In genomic region chr6:137777299-137778075, GRCh38 we compare ENCODE assay signal across 24 cellular contexts.
DNase-seq lines count a peak whose midpoint lies in the region; ATAC-seq, FAIRE-seq and TF ChIP-seq lines count a peak whose summit lies in the region.
"Had no signal": no experiment of that assay in that cellular context is flagged by ENCODE, and none has a peak within 500 bp of the region (broad histone marks: within the 10 kb centered on the region; RNA-seq: fewer than 3 reads in every experiment).

No MANE protein-coding gene starts in this region.

- peaks cover 8% of the 10 kb centered on the region for H3K4me1 Mint-ChIP-seq in astrocyte (ENCODE audit: low read depth, unreplicated experiment)
- H3K4me1 Mint-ChIP-seq: activated naive CD4-positive, alpha-beta T cell treated with anti-CD3 and anti-CD28 coated beads, Interleukin-2, amount 10 ng/mL, durations not matched to agents 7 days and 5 days; immature natural killer cell had no signal

- no peaks in the 10 kb centered on the region for H3K9me3 Mint-ChIP-seq in astrocyte (ENCODE audit: unreplicated experiment)
- H3K9me3 Mint-ChIP-seq: activated naive CD4-positive, alpha-beta T cell treated with anti-CD3 and anti-CD28 coated beads, Interleukin-2, amount 10 ng/mL, durations not matched to agents 7 days and 5 days; activated T-helper 1 cell treated with anti-CD3 and anti-CD28 coated beads, Interleukin-12 subunit alpha, Interleukin-12 subunit beta, Interleukin-2, Interleukin-4 antibody, amounts not matched to agents 30 ng/mL and 10 ng/mL and 1 ng/mL, durations not matched to agents 14 hours and 24 hours and 36 hours; CD4-positive, CD25-positive, alpha-beta regulatory T cell; immature natural killer cell; stimulated activated memory B cell treated with anti-CD40 and anti-IgM and Interleukin-4, amounts not matched to agents 10 μg/mL and 1 μg/mL and 100 μg/mL, for 72 hours had no signal

- no peaks in the 10 kb centered on the region for H3K36me3 ChIP-seq in astrocyte (ENCODE audit: insufficient read depth, low read length)
- no peaks in the 10 kb centered on the region for H3K36me3 ChIP-seq in muscle layer of colon (ENCODE audit: insufficient read depth, low read length)
- H3K36me3 ChIP-seq in breast epithelium, result no peaks in the 10 kb centered on the region
- H3K36me3 ChIP-seq: thoracic aorta had no signal

- H3K4me3 Mint-ChIP-seq in astrocyte (ENCODE audit: unreplicated experiment), result no peak overlapping the region
- H3K4me3 Mint-ChIP-seq: activated naive CD4-positive, alpha-beta T cell treated with anti-CD3 and anti-CD28 coated beads, Interleukin-2, amount 10 ng/mL, durations not matched to agents 7 days and 5 days; activated T-helper 1 cell treated with anti-CD3 and anti-CD28 coated beads, Interleukin-12 subunit alpha, Interleukin-12 subunit beta, Interleukin-2, Interleukin-4 antibody, amounts not matched to agents 30 ng/mL and 10 ng/mL and 1 ng/mL, durations not matched to agents 14 hours and 24 hours and 36 hours; CD4-positive, CD25-positive, alpha-beta regulatory T cell; immature natural killer cell; stimulated activated memory B cell treated with anti-CD40 and anti-IgM and Interleukin-4, amounts not matched to agents 10 μg/mL and 1 μg/mL and 100 μg/mL, for 72 hours had no signal

- no peak for FAIRE-seq in astrocyte (lab: Jason Lieb, UNC)
- FAIRE-seq: D721Med, GM12892 had no signal

- H3K9me3 ChIP-seq in astrocyte (ENCODE audit: insufficient read depth, low read depth, low read length) (no peaks in the 10 kb centered on the region), muscle layer of colon (ENCODE audit: low read length) (no peaks in the 10 kb centered on the region), breast epithelium (no peaks in the 10 kb centered on the region), right cardiac atrium (ENCODE audit: control insufficient read depth, low read length) (no peaks in the 10 kb centered on the region)
- H3K9me3 ChIP-seq: mucosa of descending colon, thoracic aorta had no signal

- 52% methylated on average over 6 of the region's 6 CpGs for WGBS in right cardiac atrium

- H3K36me3 Mint-ChIP-seq in astrocyte (ENCODE audit: low read depth, unreplicated experiment), result no peaks in the 10 kb centered on the region
- H3K36me3 Mint-ChIP-seq: activated naive CD4-positive, alpha-beta T cell treated with anti-CD3 and anti-CD28 coated beads, Interleukin-2, amount 10 ng/mL, durations not matched to agents 7 days and 5 days; CD4-positive, CD25-positive, alpha-beta regulatory T cell; immature natural killer cell; stimulated activated memory B cell treated with anti-CD40 and anti-IgM and Interleukin-4, amounts not matched to agents 10 μg/mL and 1 μg/mL and 100 μg/mL, for 72 hours had no signal

- H3K9ac ChIP-seq in astrocyte (ENCODE audit: low read length) (no peak overlapping the region), muscle layer of colon (ENCODE audit: low read length) (no peak overlapping the region)

- TF ChIP-seq POLR2A in breast epithelium (IDR thresholded peaks at IDR 0.05), result no peak

- peaks cover 1% of the 10 kb centered on the region for H3K27me3 Mint-ChIP-seq in astrocyte (ENCODE audit: low read depth, unreplicated experiment)
- H3K27me3 Mint-ChIP-seq: CD4-positive, CD25-positive, alpha-beta regulatory T cell; stimulated activated memory B cell treated with anti-CD40 and anti-IgM and Interleukin-4, amounts not matched to agents 10 μg/mL and 1 μg/mL and 100 μg/mL, for 72 hours had no signal

- H2AFZ ChIP-seq in astrocyte (ENCODE audit: low read depth, low read length), result no peak overlapping the region

- H3K4me2 ChIP-seq in astrocyte (ENCODE audit: low read length), result peak overlapping the region; percentile 6

- H3K79me2 ChIP-seq in astrocyte (ENCODE audit: insufficient read depth, low read length), result no peaks in the 10 kb centered on the region

- H3K27ac Mint-ChIP-seq in astrocyte (ENCODE audit: unreplicated experiment), result no peak overlapping the region
- H3K27ac Mint-ChIP-seq: activated naive CD4-positive, alpha-beta T cell treated with anti-CD3 and anti-CD28 coated beads, Interleukin-2, amount 10 ng/mL, durations not matched to agents 7 days and 5 days; activated T-helper 1 cell treated with anti-CD3 and anti-CD28 coated beads, Interleukin-12 subunit alpha, Interleukin-12 subunit beta, Interleukin-2, Interleukin-4 antibody, amounts not matched to agents 30 ng/mL and 10 ng/mL and 1 ng/mL, durations not matched to agents 14 hours and 24 hours and 36 hours; CD4-positive, CD25-positive, alpha-beta regulatory T cell; stimulated activated memory B cell treated with anti-CD40 and anti-IgM and Interleukin-4, amounts not matched to agents 10 μg/mL and 1 μg/mL and 100 μg/mL, for 72 hours had no signal

- ATAC-seq in right cardiac atrium, result no peak
- ATAC-seq: foreskin keratinocyte; HCT116; left ventricle myocardium superior; SK-N-SH treated with all-trans-retinoic acid at 6 μM for 48 hours; stimulated activated memory B cell treated with anti-CD40 and anti-IgM and Interleukin-4, amounts not matched to agents 10 μg/mL and 1 μg/mL and 100 μg/mL, for 72 hours had no signal

- TF ChIP-seq CTCF in astrocyte (IDR thresholded peaks at IDR 0.05; ENCODE audit: insufficient read depth, low read depth, low read length), result no peak
- no peak for TF ChIP-seq CTCF in fibroblast of the aortic adventitia (IDR thresholded peaks at IDR 0.05; ENCODE audit: insufficient read depth, low read length)
- TF ChIP-seq CTCF in breast epithelium (IDR thresholded peaks at IDR 0.05), result no peak

- H3K4me1 ChIP-seq in astrocyte (ENCODE audit: insufficient read depth, low read length) (no peaks in the 10 kb centered on the region), muscle layer of colon (ENCODE audit: insufficient read depth, low read length) (peaks cover 33% of the 10 kb centered on the region), breast epithelium (no peaks in the 10 kb centered on the region), right cardiac atrium (ENCODE audit: control insufficient read depth, insufficient read depth, low read length) (peaks cover 2% of the 10 kb centered on the region)

- H3K27ac ChIP-seq in astrocyte (ENCODE audit: low read depth, low read length) (no peak overlapping the region), muscle layer of colon (ENCODE audit: low read depth, low read length) (peak overlapping the region; percentile 37), breast epithelium (no peak overlapping the region), right cardiac atrium (ENCODE audit: low read length) (no peak overlapping the region)
- H3K27ac ChIP-seq: foreskin keratinocyte, thoracic aorta had no signal

- H3K4me3 ChIP-seq in astrocyte (ENCODE audit: insufficient read depth, low read depth, low read length), result no peak overlapping the region
- no peak overlapping the region for H3K4me3 ChIP-seq in fibroblast of the aortic adventitia (ENCODE audit: low read depth, low read length)
- peak overlapping the region in 1 of 2 donors; percentile 16 for H3K4me3 ChIP-seq in muscle layer of colon (ENCODE audit: low read depth in 1 of 2, low read length in 2 of 2)
- H3K4me3 ChIP-seq in breast epithelium, result no peak overlapping the region
- no peak overlapping the region for H3K4me3 ChIP-seq in right cardiac atrium (ENCODE audit: low read length)
- H3K4me3 ChIP-seq: mucosa of descending colon, thoracic aorta had no signal

- intact Hi-C loops in breast epithelium (cut with DNase I; ENCODE audit: low total_unique reads), result no loop called here
- intact Hi-C loops in right cardiac atrium (cut with DNase I), result no loop called here

- H4K20me1 ChIP-seq in astrocyte (ENCODE audit: insufficient read depth, low read length), result no peaks in the 10 kb centered on the region

- no peaks in the 10 kb centered on the region for H3K27me3 ChIP-seq in astrocyte (ENCODE audit: insufficient read depth, low read length)
- no peaks in the 10 kb centered on the region for H3K27me3 ChIP-seq in muscle layer of colon (ENCODE audit: control insufficient read depth in 1 of 2, insufficient read depth in 2 of 2, low read length in 2 of 2)
- no peaks in the 10 kb centered on the region for H3K27me3 ChIP-seq in breast epithelium
- H3K27me3 ChIP-seq in right cardiac atrium (ENCODE audit: control insufficient read depth, insufficient read depth), result no peaks in the 10 kb centered on the region
- H3K27me3 ChIP-seq: foreskin keratinocyte had no signal

- DNase-seq in astrocyte (ENCODE audit: low read depth), result no peak
- peak; percentile 72 for DNase-seq in fibroblast of the aortic adventitia (ENCODE audit: low read depth)
- DNase-seq in Kasumi-1 (lab: John Stamatoyannopoulos, UW), result no peak
- no peak for DNase-seq in KG1 (lab: John Stamatoyannopoulos, UW)
- DNase-seq in breast epithelium (ENCODE audit: low spot score in 2 of 2), result no peak
- DNase-seq in right cardiac atrium, result no peak
- DNase-seq: activated naive CD4-positive, alpha-beta T cell treated with anti-CD3 and anti-CD28 coated beads, Interleukin-2, amount 10 ng/mL, durations not matched to agents 7 days and 5 days; caudate nucleus; CD4-positive, CD25-positive, alpha-beta regulatory T cell; foreskin keratinocyte; immature natural killer cell; left ventricle myocardium superior; mucosa of descending colon; NCI-H1092 treated with DMSO at 0.1 percent for 48 hours; NCI-H1930; stimulated activated CD4-positive, alpha-beta T cell treated with anti-CD3 and anti-CD28 coated beads, Interleukin-2, amount 100 ng/mL, for 48 hours had no signal
